6 cellular contexts compared by ENCODE assay signal in the genomic region with DNA sequence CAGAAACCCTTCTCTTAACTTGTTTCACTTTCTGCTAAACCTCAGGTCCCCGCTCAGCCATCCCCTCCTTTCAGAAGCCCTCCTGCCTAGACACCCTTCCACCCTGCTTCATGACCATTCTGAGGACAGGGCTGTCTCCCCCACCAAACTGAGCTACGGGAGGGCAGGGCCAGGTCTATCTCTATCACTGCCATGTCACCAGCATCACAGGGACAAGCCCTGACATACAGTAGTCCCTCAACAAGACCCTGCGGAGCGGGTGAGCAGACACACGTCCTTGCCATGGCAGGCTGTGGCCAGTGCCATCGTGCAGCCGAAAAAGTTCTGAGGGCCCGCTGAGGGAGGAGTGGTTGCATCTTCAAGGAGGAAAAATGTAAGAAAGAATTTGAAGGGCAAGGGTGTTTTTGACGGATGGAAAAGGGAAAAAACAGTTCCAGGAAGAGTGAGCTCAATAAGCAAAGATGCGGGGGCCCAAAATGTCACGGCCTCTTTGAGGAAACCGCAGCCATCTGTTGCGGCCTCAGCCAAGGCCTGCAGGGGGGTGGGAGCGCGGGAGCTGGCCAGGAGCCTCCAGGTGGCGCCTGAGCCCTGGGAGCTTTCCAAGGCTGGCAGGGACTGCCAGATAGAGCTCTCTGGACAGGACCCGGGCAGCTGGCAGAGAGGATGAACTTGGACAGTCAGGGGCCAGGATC. TPM values are rescaled to one million over a fixed set of nuclear protein-coding genes. Genes with fewer than 3 reads are reported as not detected.
A peak's percentile ranks its signal among the peaks of the same experiment; 100 is the strongest.
DNase-seq lines count a peak whose midpoint lies in the region; ATAC-seq and TF ChIP-seq lines count a peak whose summit lies in the region.

No MANE protein-coding gene starts in this region.

- H3K36me3 Mint-ChIP-seq in naive B cell, result no peaks in the 10 kb centered on the region

- peaks cover 0 to 24% of the 10 kb centered on the region in 2 donors for H3K4me1 ChIP-seq in adrenal gland (replicated peaks in 1 of 2)

- no peaks in the 10 kb centered on the region for H3K9me3 Mint-ChIP-seq in naive B cell

- 15 to 23% (median 17%) methylated on average over 17 of the region's 17 CpGs for WGBS in adrenal gland, 4 donors

- H3K4me3 Mint-ChIP-seq in naive B cell, result peak overlapping the region; percentile 52 to 95 (median 80)

- DNase-seq in GM03348 (ENCODE audit: low spot score) (peak; percentile 67), NCI-H2029 treated with DMSO at 0.1 percent for 48 hours (lab: John Stamatoyannopoulos, UW) (peak; percentile 31), adrenal gland (peak; percentile 63 to 83 (median 72)), naive B cell (peak; percentile 41), midbrain (lab: John Stamatoyannopoulos, UW) (no peak)

- peak overlapping the region in 1 of 5 donors; percentile 6 for H3K27ac ChIP-seq in adrenal gland

- peaks cover 46 to 94% (median 74%) of the 10 kb centered on the region in 3 donors for H3K4me1 Mint-ChIP-seq in naive B cell

- no peak overlapping the region for H3K4me3 ChIP-seq in adrenal gland

- intact Hi-C loops in adrenal gland (cut with DNase I), result no loop called here

- peak in 4 of 6 experiments; percentile 37 to 48 (median 40) for TF ChIP-seq CTCF in adrenal gland (IDR thresholded peaks at IDR 0.05)

- H3K27me3 ChIP-seq in adrenal gland, result no peaks in the 10 kb centered on the region

- no peaks in the 10 kb centered on the region for H3K9me3 ChIP-seq in adrenal gland (replicated peaks in 1 of 3)

- ATAC-seq in naive B cell (ENCODE audit: low read depth in 2 of 2) (no peak), GM18861 (IDR thresholded peaks at IDR 0.05; ENCODE audit: unreplicated experiment) (no peak)

- peak overlapping the region; percentile 97 to 100 (median 99) for H3K27ac Mint-ChIP-seq in naive B cell

- H3K36me3 ChIP-seq in adrenal gland (replicated peaks in 1 of 2), result no peaks in the 10 kb centered on the region

- no peaks in the 10 kb centered on the region for H3K27me3 Mint-ChIP-seq in naive B cell

- no peak for TF ChIP-seq POLR2A in adrenal gland (IDR thresholded peaks at IDR 0.05)

RNA-seq across cellular contexts. Expression of gene PTGIR, which starts 8.1 kb away (rescaled TPM):
- 10 to 100 TPM in 4 of 8 donors, 1 to 10 TPM in 4; 3.8 to 24.8 (median 9.8) TPM for total RNA-seq in adrenal gland
- 10 to 100 TPM in 2 of 3 donors, 1 to 10 TPM in 1; 2.5 to 21.1 (median 11.6) TPM for polyA plus RNA-seq in adrenal gland
- 1 to 10 TPM in 5 of 6 donors, not detected in 1; 1.3 to 4.5 (median 1.9) TPM for polyA plus RNA-seq in naive B cell (ENCODE audit: low read depth in 6 of 6)

RNA-seq across cellular contexts. Expression of gene CALM3, which starts 15.6 kb away (rescaled TPM):
- total RNA-seq in adrenal gland, result 100 to 1,000 TPM; 177 to 334 (median 278) TPM
- polyA plus RNA-seq in adrenal gland, result 100 to 1,000 TPM; 219 to 579 (median 372) TPM
- polyA plus RNA-seq in naive B cell (ENCODE audit: low read depth in 6 of 6), result 100 to 1,000 TPM; 106 to 118 (median 112) TPM

RNA-seq across cellular contexts. Expression of gene GNG8, which starts 19.2 kb away (rescaled TPM):
- total RNA-seq in adrenal gland, result 1 to 10 TPM in 1 of 8 donors, not detected in 7; 3.9 TPM
- polyA plus RNA-seq in adrenal gland (not detected), naive B cell (ENCODE audit: low read depth in 6 of 6) (10 to 100 TPM in 2 of 6 donors, not detected in 4; 14.1 to 16.1 TPM)

RNA-seq across cellular contexts. Expression of gene DACT3, which starts 44.2 kb away (rescaled TPM):
- total RNA-seq in adrenal gland, result 1 to 10 TPM; 1.7 to 9.8 (median 4.4) TPM
- polyA plus RNA-seq in adrenal gland (1 to 10 TPM; 2.3 to 3.8 (median 2.6) TPM), naive B cell (ENCODE audit: low read depth in 6 of 6) (under 1 TPM in 2 of 6 donors, not detected in 4; 0.11 to 0.30 TPM)
